In genomic region chr9:90827181-90827866, GRCh38 we compare ENCODE assay signal across 9 cellular contexts. TPM values are rescaled to one million over a fixed set of nuclear protein-coding genes. Genes with fewer than 3 reads are reported as not detected.
A peak's percentile ranks its signal among the peaks of the same experiment; 100 is the strongest.
DNase-seq lines count a peak whose midpoint lies in the region; ATAC-seq, FAIRE-seq and TF ChIP-seq lines count a peak whose summit lies in the region.
"Had no signal": no experiment of that assay in that cellular context is flagged by ENCODE, and none has a peak within 500 bp of the region (broad histone marks: within the 10 kb centered on the region; RNA-seq: fewer than 3 reads in every experiment).

No MANE protein-coding gene starts in this region.

- H3K27ac ChIP-seq in BLaER1 treated with 17β-estradiol and CSF1 and Interleukin-3, amounts not matched to agents 10 nM and 100 nM, result peak overlapping the region; percentile 69 to 87 (median 80); a peak in 21 of 22 replicates

- ATAC-seq in GM19452 (IDR thresholded peaks at IDR 0.05; ENCODE audit: unreplicated experiment), result peak; percentile 56
- ATAC-seq in HG03139 (IDR thresholded peaks at IDR 0.05; ENCODE audit: unreplicated experiment), result peak; percentile 47
- ATAC-seq: activated CD8-positive, alpha-beta memory T cell treated with anti-CD3 and anti-CD28 coated beads, Interleukin-2, amount 10 ng/mL, durations not matched to agents 7 days and 5 days had no signal

- peaks cover 0 to 30% (median 20%) of the 10 kb centered on the region in 11 experiments; a peak in 20 of 22 replicates for H3K9me3 ChIP-seq in BLaER1 treated with 17β-estradiol and CSF1 and Interleukin-3, amounts not matched to agents 10 nM and 100 nM (replicated peaks in 1 of 11)

- TF ChIP-seq CTCF in D721Med (IDR thresholded peaks at IDR 0.05; ENCODE audit: insufficient read depth, missing control alignments), result no peak

- peaks cover 0 to 98% (median 28%) of the 10 kb centered on the region in 11 experiments; a peak in 14 of 22 replicates for H4K20me1 ChIP-seq in BLaER1 treated with 17β-estradiol and CSF1 and Interleukin-3, amounts not matched to agents 10 nM and 100 nM

- H3K4me3 ChIP-seq in BLaER1 treated with 17β-estradiol and CSF1 and Interleukin-3, amounts not matched to agents 10 nM and 100 nM, result peak overlapping the region in 8 of 10 experiments; percentile 27 to 55 (median 40); a peak in 16 of 20 replicates

- peak overlapping the region; percentile 61 to 77 (median 72); a peak in 21 of 22 replicates for H3K9ac ChIP-seq in BLaER1 treated with 17β-estradiol and CSF1 and Interleukin-3, amounts not matched to agents 10 nM and 100 nM

- H3K36me3 ChIP-seq in BLaER1 treated with 17β-estradiol and CSF1 and Interleukin-3, amounts not matched to agents 10 nM and 100 nM, result peaks cover 27 to 69% (median 43%) of the 10 kb centered on the region in 11 experiments

- no peak for FAIRE-seq in D721Med (lab: Jason Lieb, UNC)

- no peaks in the 10 kb centered on the region for H3K27me3 ChIP-seq in BLaER1 treated with 17β-estradiol and CSF1 and Interleukin-3, amounts not matched to agents 10 nM and 100 nM

- peak overlapping the region; percentile 68 to 91 (median 81) for H3K4me2 ChIP-seq in BLaER1 treated with 17β-estradiol and CSF1 and Interleukin-3, amounts not matched to agents 10 nM and 100 nM

- H3K4me1 ChIP-seq in BLaER1 treated with 17β-estradiol and CSF1 and Interleukin-3, amounts not matched to agents 10 nM and 100 nM, result peaks cover 67 to 91% (median 73%) of the 10 kb centered on the region in 10 experiments

- DNase-seq in UCSD-AML1 (lab: John Stamatoyannopoulos, UW; ENCODE audit: unreplicated experiment) (peak; percentile 57), hypothalamus (lab: John Stamatoyannopoulos, UW) (no peak), ureter (ENCODE audit: low spot score) (no peak), D721Med (ENCODE audit: insufficient read length, low spot score) (no peak), cortex of kidney (lab: John Stamatoyannopoulos, UW) (no peak)
- DNase-seq: activated CD8-positive, alpha-beta memory T cell treated with anti-CD3 and anti-CD28 coated beads, Interleukin-2, amount 10 ng/mL, durations not matched to agents 7 days and 5 days had no signal

RNA-seq across cellular contexts. Expression of gene SYK, which starts 25.7 kb away (rescaled TPM):
- total RNA-seq in ureter, result 52.9 TPM
